10 cellular contexts compared by ENCODE assay signal in the genomic region with DNA sequence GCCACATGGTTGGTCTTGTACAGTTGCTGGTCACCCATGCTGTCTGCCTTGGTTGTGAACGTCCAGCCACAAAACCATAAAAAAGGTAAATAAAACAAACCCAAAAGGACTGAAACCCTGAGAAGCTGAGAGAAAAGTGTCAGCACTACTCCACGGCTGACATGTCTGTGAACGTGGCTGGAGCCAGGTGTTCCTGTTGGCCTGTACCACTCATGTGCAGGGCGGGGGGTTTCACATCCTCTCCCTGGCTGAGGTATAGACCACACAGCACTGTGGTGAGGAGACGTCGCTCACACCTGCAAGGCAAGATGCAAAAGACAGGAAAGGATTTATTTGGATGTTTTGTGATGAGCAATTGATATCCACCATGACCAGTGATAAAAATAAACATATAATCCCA. TPM values are rescaled to one million over a fixed set of nuclear protein-coding genes. Genes with fewer than 3 reads are reported as not detected.
DNase-seq lines count a peak whose midpoint lies in the region; ATAC-seq and TF ChIP-seq lines count a peak whose summit lies in the region.
"Had no signal": no experiment of that assay in that cellular context is flagged by ENCODE, and none has a peak within 500 bp of the region (broad histone marks: within the 10 kb centered on the region; RNA-seq: fewer than 3 reads in every experiment).

No MANE protein-coding gene starts in this region.

- DNase-seq in GM23338 (ENCODE audit: low spot score) (no peak), 8988T (no peak), NCI-H69 (lab: John Stamatoyannopoulos, UW) (no peak)
- DNase-seq in naive thymus-derived CD8-positive, alpha-beta T cell = peak in 5 of 10 donors; percentile 21 to 63 (median 43)
- DNase-seq in central memory CD4-positive, alpha-beta T cell = no peak
- DNase-seq: NCI-H187 had no signal

- H3K9me2 ChIP-seq in GM23338 (ENCODE audit: insufficient read depth) = no peaks in the 10 kb centered on the region

- no peak overlapping the region for H2AFZ ChIP-seq in GM23338

- no peak overlapping the region for H3K4me3 ChIP-seq in GM23338
- H3K4me3 ChIP-seq: cardiac muscle cell had no signal

- H3F3A ChIP-seq in GM23338 (replicated peaks; ENCODE audit: low read depth) = 0 out of 2 replicates have a peak, but pooled peaks cover 3% of the 10 kb centered on the region

- peaks cover 9% of the 10 kb centered on the region for H3K27me3 Mint-ChIP-seq in GM23338 (ENCODE audit: insufficient read depth, low read depth, poor library complexity)
- no peaks in the 10 kb centered on the region for H3K27me3 Mint-ChIP-seq in naive thymus-derived CD8-positive, alpha-beta T cell

- H3K27ac ChIP-seq in GM23338 (ENCODE audit: low read depth) = no peak overlapping the region
- H3K27ac ChIP-seq: cardiac muscle cell, VCaP had no signal

- H3K36me3 Mint-ChIP-seq in GM23338 (ENCODE audit: low read depth) = peaks cover 29% of the 10 kb centered on the region
- peaks cover 0 to 38% (median 11%) of the 10 kb centered on the region in 3 donors for H3K36me3 Mint-ChIP-seq in naive thymus-derived CD8-positive, alpha-beta T cell

- no peaks in the 10 kb centered on the region; the same call in 1 of the 2 replicates for H4K20me1 ChIP-seq in GM23338 (replicated peaks; ENCODE audit: insufficient read depth)

- H3K9me3 Mint-ChIP-seq in GM23338 = no peaks in the 10 kb centered on the region
- no peaks in the 10 kb centered on the region for H3K9me3 Mint-ChIP-seq in naive thymus-derived CD8-positive, alpha-beta T cell

- H3K36me3 ChIP-seq in GM23338 (ENCODE audit: insufficient read depth) = peaks cover 5% of the 10 kb centered on the region; the same call in 1 of the 2 replicates
- H3K36me3 ChIP-seq: cardiac muscle cell had no signal

- 0 out of 2 replicates have a peak overlapping the region, but pooled peaks have one; percentile 30 for H3K27ac Mint-ChIP-seq in GM23338
- peak overlapping the region; percentile 1 to 89 (median 58) for H3K27ac Mint-ChIP-seq in naive thymus-derived CD8-positive, alpha-beta T cell

- peaks cover 4% of the 10 kb centered on the region; the same call in 1 of the 2 replicates for H3K4me1 ChIP-seq in GM23338 (ENCODE audit: insufficient read depth)

- ATAC-seq in GM19025 (IDR thresholded peaks at IDR 0.05; ENCODE audit: low read depth, unreplicated experiment) (peak; percentile 94), GM23338 (peak; percentile 21; the same call in 1 of the 3 replicates), HG03521 (IDR thresholded peaks at IDR 0.05; ENCODE audit: unreplicated experiment) (peak; percentile 93)
- peak; percentile 75 to 97 for ATAC-seq in naive thymus-derived CD8-positive, alpha-beta T cell

- no peaks in the 10 kb centered on the region for H3K27me3 ChIP-seq in GM23338 (ENCODE audit: insufficient read depth)
- H3K27me3 ChIP-seq: cardiac muscle cell had no signal

- peaks cover 3% of the 10 kb centered on the region; the same call in 1 of the 2 replicates for H3K79me2 ChIP-seq in GM23338 (replicated peaks; ENCODE audit: insufficient read depth)

- no peak overlapping the region for H3K4me2 ChIP-seq in GM23338

- H3K4me3 Mint-ChIP-seq in GM23338 = no peak overlapping the region
- H3K4me3 Mint-ChIP-seq in naive thymus-derived CD8-positive, alpha-beta T cell = peak overlapping the region in 3 of 10 donors; percentile 8 to 57 (median 34)

- TF ChIP-seq CTCF in GM23338 (conservative IDR thresholded peaks at IDR 0.05; ENCODE audit: low read depth in 2 of 2) = no peak

- H3K4me1 Mint-ChIP-seq in GM23338 = peaks cover 14% of the 10 kb centered on the region
- peaks cover 18 to 38% (median 26%) of the 10 kb centered on the region in 4 donors for H3K4me1 Mint-ChIP-seq in naive thymus-derived CD8-positive, alpha-beta T cell

- POLR2A ChIA-PET in naive thymus-derived CD8-positive, alpha-beta T cell (lab: Charles Lee) = interaction anchor here (0.9 kb wide), 1 partner anchor 9 kb away, joined by 3 read pairs; no protein-coding TSS in a partner anchor

TF ChIP-seq in GM23338, 12 proteins besides CTCF, POLR2A, EP300 and RAD21:
- TF ChIP-seq CREB1 (CRISPR knock-in tag; IDR thresholded peaks at IDR 0.05; ENCODE audit: low read depth) (no peak), EZH2phosphoT487 (IDR thresholded peaks at IDR 0.05; ENCODE audit: unreplicated experiment) (no peak), EZH2 (IDR thresholded peaks at IDR 0.05; ENCODE audit: low read depth, unreplicated experiment) (no peak), STAT1 (IDR thresholded peaks at IDR 0.05; ENCODE audit: unreplicated experiment) (no peak), ZNF114 (CRISPR knock-in tag; IDR thresholded peaks at IDR 0.05) (no peak), JUNB (IDR thresholded peaks at IDR 0.05; ENCODE audit: unreplicated experiment) (no peak), POLR2AphosphoS5 (IDR thresholded peaks at IDR 0.05; ENCODE audit: low read depth) (no peak), ZNF331 (CRISPR knock-in tag; IDR thresholded peaks at IDR 0.05; ENCODE audit: low read depth) (no peak)

RNA-seq across cellular contexts. Expression of a gene that starts 51.9 kb away (rescaled TPM):
- total RNA-seq in GM23338 (2014; rRNA removed; shearing (Covaris generic)) = 42.7 and 49.3 TPM in 2 replicates
- 33.7 and 36.2 TPM in 2 replicates for polyA plus RNA-seq in GM23338 (2016; fragmentation: Nextera tagmentation; extraction: Ambion mirVana)
- total RNA-seq in naive thymus-derived CD8-positive, alpha-beta T cell = 10 to 100 TPM; 29.0 to 31.8 TPM
- 10 to 100 TPM; 48.1 to 57.6 (median 48.4) TPM for polyA plus RNA-seq in naive thymus-derived CD8-positive, alpha-beta T cell

Comparison
In these comparisons a context has a peak if more than half of its experiments do, and no peak if none do; other contexts are left out.
1. ATAC-seq: peak in every context shown above with its lines; median percentile 94 in GM19025; 93 in HG03521; 86 in naive thymus-derived CD8-positive, alpha-beta T cell; 21 in GM23338.